ENCODE assay signal across 15 cellular contexts in the genomic region with DNA sequence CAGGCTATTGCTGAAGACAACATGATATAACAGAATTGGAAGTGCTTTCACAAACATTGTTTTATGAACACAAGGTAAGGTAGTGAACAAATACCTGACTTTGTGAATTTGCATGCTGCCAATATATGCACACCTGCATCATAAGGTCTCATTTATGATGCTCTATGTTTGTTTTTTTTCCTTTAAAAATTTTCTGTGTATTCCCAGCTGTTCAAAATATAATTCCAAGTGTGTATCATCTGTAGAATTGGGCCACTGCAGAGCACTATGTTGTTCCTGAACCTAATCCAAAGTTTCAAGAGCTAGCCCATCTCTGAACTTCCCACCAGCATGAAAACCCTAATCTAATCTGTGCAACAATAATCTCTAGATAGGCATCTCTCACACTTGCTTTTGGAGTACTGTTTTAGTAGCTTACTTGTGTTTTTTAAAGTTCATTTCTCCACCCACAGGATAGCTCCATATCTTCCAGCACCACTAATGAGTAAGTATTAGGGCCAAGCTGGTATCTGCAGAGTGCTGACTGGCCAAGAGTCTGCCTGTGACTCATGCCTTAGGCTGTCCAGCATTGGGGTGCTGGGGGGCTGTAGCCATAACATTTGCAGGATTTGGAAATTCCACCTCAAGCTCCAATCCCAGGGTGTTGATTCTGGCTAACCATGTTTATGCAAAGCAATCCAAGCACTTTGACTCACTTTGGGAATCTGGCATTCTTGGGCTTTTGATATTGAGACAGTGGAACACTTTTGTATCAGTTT.
DNase-seq lines count a peak whose midpoint lies in the region; ATAC-seq, FAIRE-seq and TF ChIP-seq lines count a peak whose summit lies in the region.
"Had no signal": no experiment of that assay in that cellular context is flagged by ENCODE, and none has a peak within 500 bp of the region (broad histone marks: within the 10 kb centered on the region; RNA-seq: fewer than 3 reads in every experiment).

No MANE protein-coding gene starts in this region.

- no peaks in the 10 kb centered on the region for H3K9me3 ChIP-seq in fibroblast of lung (ENCODE audit: control insufficient read depth, insufficient read depth, low read depth, low read length)
- H3K9me3 ChIP-seq: adrenal gland, pancreas had no signal

- no peak overlapping the region for H3K9ac ChIP-seq in fibroblast of lung (ENCODE audit: insufficient read depth, low read length)

- TF ChIP-seq CTCF in fibroblast of lung (conservative IDR thresholded peaks at IDR 0.05 in 1 of 2, IDR thresholded peaks at IDR 0.05 in 1 of 2; ENCODE audit: low read depth in 1 of 2, low read length in 2 of 2) (no peak), omental fat pad (IDR thresholded peaks at IDR 0.05) (no peak)

- no peaks in the 10 kb centered on the region for H4K20me1 ChIP-seq in fibroblast of lung (ENCODE audit: control insufficient read depth, extremely low read depth, insufficient read depth, low read length)

- H3K4me1 ChIP-seq in fibroblast of lung (ENCODE audit: control insufficient read depth, extremely low read depth, insufficient read depth, low read length): peaks cover 2% of the 10 kb centered on the region
- H3K4me1 ChIP-seq: adrenal gland, pancreas had no signal

- H3K36me3 ChIP-seq in fibroblast of lung (ENCODE audit: control insufficient read depth, insufficient read depth, low read length): no peaks in the 10 kb centered on the region
- H3K36me3 ChIP-seq: adrenal gland, pancreas had no signal

- ATAC-seq in omental fat pad (ENCODE audit: low FRiP score) (peak; percentile 90), HG02623 (IDR thresholded peaks at IDR 0.05; ENCODE audit: unreplicated experiment) (no peak), GM19463 (IDR thresholded peaks at IDR 0.05; ENCODE audit: unreplicated experiment) (no peak), HG03565 (IDR thresholded peaks at IDR 0.05; ENCODE audit: unreplicated experiment) (no peak)
- ATAC-seq: T-helper 17 cell had no signal

- FAIRE-seq in RCC 7860 (lab: Jason Lieb, UNC): no peak
- no peak for FAIRE-seq in GM12891 (lab: Jason Lieb, UNC)
- FAIRE-seq: endothelial cell of umbilical vein, GM19239, pancreas had no signal

- no peak overlapping the region for H2AFZ ChIP-seq in fibroblast of lung (ENCODE audit: low read length)

- TF ChIP-seq POLR2A in GM12891 (IDR thresholded peaks at IDR 0.05; ENCODE audit: low read depth, low read length): no peak

- no peak overlapping the region for H3K4me2 ChIP-seq in fibroblast of lung (ENCODE audit: extremely low read depth, insufficient read depth, low read length)

- DNase-seq in EH (ENCODE audit: low read depth) (peak; percentile 95), RCC 7860 (ENCODE audit: low spot score) (peak; percentile 27), fibroblast of lung (ENCODE audit: low read depth in 2 of 2) (peak; percentile 94 to 99), omental fat pad (ENCODE audit: low spot score) (no peak), GM12891 (ENCODE audit: insufficient read length, low spot score) (no peak)
- DNase-seq: CD8-positive, alpha-beta memory T cell; NK-92 treated with Interleukin-12 subunit alpha and Interleukin-12 subunit beta, amount 100 ng/mL, for 24 hours; pancreas; T-helper 17 cell had no signal

- H3K4me3 ChIP-seq in fibroblast of lung (replicated peaks in 1 of 4; ENCODE audit: control extremely low read depth in 1 of 4, insufficient read depth in 1 of 4, low read depth in 3 of 4, low read length in 4 of 4): no peak overlapping the region
- H3K4me3 ChIP-seq: adrenal gland, pancreas had no signal

- no peaks in the 10 kb centered on the region for H3K79me2 ChIP-seq in fibroblast of lung (ENCODE audit: control insufficient read depth, insufficient read depth, low read length)

- H3K27me3 ChIP-seq in fibroblast of lung (ENCODE audit: control insufficient read depth, insufficient read depth, low read length): no peaks in the 10 kb centered on the region
- H3K27me3 ChIP-seq: adrenal gland had no signal

- H3K27ac ChIP-seq in fibroblast of lung (ENCODE audit: insufficient read depth, low read length): no peak overlapping the region
- H3K27ac ChIP-seq: adrenal gland, pancreas had no signal

TF ChIP-seq in GM12891, 5 proteins besides CTCF, POLR2A, EP300 and RAD21:
- TF ChIP-seq TAF1 (IDR thresholded peaks at IDR 0.05; ENCODE audit: low read depth, low read length): no peak
- TF ChIP-seq SPI1 (IDR thresholded peaks at IDR 0.05; ENCODE audit: low read depth, low read length): no peak

Comparison
In these comparisons a context has a peak if more than half of its experiments do, and no peak if none do; other contexts are left out.
1. DNase-seq: peak in EH (single experiment), RCC 7860 (single experiment) and fibroblast of lung (2 of 2); none in omental fat pad (single experiment) and GM12891 (single experiment).